In the genomic region with DNA sequence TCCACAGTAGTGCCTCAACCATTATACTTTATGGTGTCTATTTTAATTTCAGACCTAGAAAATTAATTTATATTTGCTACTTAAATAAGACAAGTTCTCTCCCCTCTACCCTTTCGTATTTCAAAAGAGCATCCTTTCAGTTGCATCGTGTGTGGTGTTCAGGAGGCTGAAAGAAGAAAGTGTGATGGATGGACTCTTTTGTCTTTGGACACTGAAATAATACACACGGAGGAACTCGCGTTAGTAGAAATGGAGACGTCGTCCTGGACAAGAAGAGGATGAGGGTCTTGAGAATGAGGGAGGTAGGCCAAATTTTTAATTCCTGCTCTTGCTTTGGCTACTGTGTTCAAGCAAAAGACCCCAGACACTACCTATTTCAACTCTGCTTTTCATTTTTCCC, we compare ENCODE assay signal across 1 cellular context.
TF ChIP-seq lines count a peak whose summit lies in the region.

No MANE protein-coding gene starts in this region.

TF ChIP-seq in K562, 482 proteins besides CTCF, POLR2A, EP300 and RAD21:
- TF ChIP-seq ZNF354B (CRISPR knock-in tag; IDR thresholded peaks at IDR 0.05) = no peak
- no peak for TF ChIP-seq SAFB2 (IDR thresholded peaks at IDR 0.05; ENCODE audit: borderline replicate concordance, low read depth, low read length, severe bottlenecking)
- no peak for TF ChIP-seq FOXA3 (CRISPR knock-in tag; conservative IDR thresholded peaks at IDR 0.05 in 1 of 2, IDR thresholded peaks at IDR 0.05 in 1 of 2)
- no peak for TF ChIP-seq TCF7L2 (IDR thresholded peaks at IDR 0.05; ENCODE audit: low read depth, low read length)
- no peak for TF ChIP-seq POLR2AphosphoS5 (IDR thresholded peaks at IDR 0.05; ENCODE audit: control insufficient read depth, insufficient read depth, low read depth, low read length)
- no peak for TF ChIP-seq ZNF140 (CRISPR knock-in tag; IDR thresholded peaks at IDR 0.05)
